ENCODE assay signal across 8 cellular contexts in the genomic region with DNA sequence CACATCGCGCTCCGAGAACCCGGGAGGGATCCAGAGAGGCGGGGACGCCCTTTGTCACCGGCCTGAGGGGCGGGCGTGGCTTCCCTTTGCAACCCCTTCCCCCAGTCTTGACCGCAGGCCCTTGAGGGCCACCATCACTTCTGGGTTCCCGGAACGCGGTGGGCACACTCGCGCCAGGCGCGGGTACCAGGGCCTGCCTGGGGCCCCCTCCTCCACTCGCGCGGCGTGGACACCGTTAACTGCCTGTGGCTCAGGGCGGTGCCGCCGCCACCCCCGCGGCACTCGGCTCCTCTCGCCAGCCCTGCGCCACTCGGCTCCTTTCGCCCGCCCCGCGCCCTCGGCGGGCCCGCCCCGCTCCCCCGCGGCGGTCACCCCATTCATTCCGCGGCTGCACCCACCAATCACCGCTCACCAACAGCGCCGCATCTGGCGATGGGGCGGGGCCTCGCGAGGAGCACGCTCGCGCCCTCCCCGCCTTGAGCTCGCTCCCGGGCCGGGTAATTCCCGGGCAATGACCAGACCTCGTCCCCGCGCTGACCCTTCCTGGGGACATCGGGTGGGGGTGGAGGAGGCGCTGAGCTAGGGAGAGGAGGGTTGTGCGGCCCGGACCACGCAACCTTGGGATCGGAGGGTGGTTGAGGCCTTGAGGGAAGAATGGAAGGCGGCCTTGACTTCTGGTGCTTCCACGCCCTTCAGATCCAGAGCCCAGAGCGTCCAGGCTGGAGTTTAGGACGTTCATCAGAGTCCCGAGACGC. TPM values are rescaled to one million over a fixed set of nuclear protein-coding genes. Genes with fewer than 3 reads are reported as not detected.
A peak's percentile ranks its signal among the peaks of the same experiment; 100 is the strongest.
DNase-seq lines count a peak whose midpoint lies in the region; ATAC-seq, FAIRE-seq and TF ChIP-seq lines count a peak whose summit lies in the region.

No MANE protein-coding gene starts in this region.

- H3K36me3 Mint-ChIP-seq in neural crest cell (ENCODE audit: low read depth): no peaks in the 10 kb centered on the region

- no peaks in the 10 kb centered on the region for H3K27me3 Mint-ChIP-seq in neural crest cell (ENCODE audit: low read depth)
- H3K27me3 Mint-ChIP-seq in stimulated activated naive CD8-positive, alpha-beta T cell treated with anti-CD3 and anti-CD28 coated beads, Interleukin-15, amount 100 ng/mL, for 72 hours: no peaks in the 10 kb centered on the region

- H3K4me3 Mint-ChIP-seq in neural crest cell: peak overlapping the region; percentile 86
- H3K4me3 Mint-ChIP-seq in stimulated activated naive CD8-positive, alpha-beta T cell treated with anti-CD3 and anti-CD28 coated beads, Interleukin-15, amount 100 ng/mL, for 72 hours: peak overlapping the region; percentile 88 to 99

- no peaks in the 10 kb centered on the region for H3K4me1 ChIP-seq in ES-I3 (ENCODE audit: insufficient read depth, low read length)

- H3K9me3 Mint-ChIP-seq in neural crest cell: no peaks in the 10 kb centered on the region
- no peaks in the 10 kb centered on the region for H3K9me3 Mint-ChIP-seq in stimulated activated naive CD8-positive, alpha-beta T cell treated with anti-CD3 and anti-CD28 coated beads, Interleukin-15, amount 100 ng/mL, for 72 hours

- DNase-seq in H54 (ENCODE audit: insufficient read length, low spot score) (peak; percentile 95), M059J (ENCODE audit: low read depth) (peak; percentile 98), fibroblast of villous mesenchyme (ENCODE audit: low read depth) (peak; percentile 96), neural crest cell (ENCODE audit: low read depth, low spot score) (peak; percentile 94)
- DNase-seq in activated gamma-delta T cell treated with anti-CD3 and anti-CD28 coated beads, Interleukin-2, amount 50 U/mL, for 16 hours (ENCODE audit: low read depth): peak; percentile 81
- DNase-seq in stimulated activated naive CD8-positive, alpha-beta T cell treated with anti-CD3 and anti-CD28 coated beads, Interleukin-15, amount 100 ng/mL, for 72 hours: peak; percentile 89 to 91

- H3K4me3 ChIP-seq in fibroblast of villous mesenchyme (ENCODE audit: low read depth, low read length): peak overlapping the region; percentile 63

- peaks cover 42% of the 10 kb centered on the region for H3K4me1 Mint-ChIP-seq in neural crest cell
- H3K4me1 Mint-ChIP-seq in stimulated activated naive CD8-positive, alpha-beta T cell treated with anti-CD3 and anti-CD28 coated beads, Interleukin-15, amount 100 ng/mL, for 72 hours: peaks cover 45% of the 10 kb centered on the region

- peak overlapping the region; percentile 71 for H3K9ac ChIP-seq in ES-I3 (ENCODE audit: low read depth, low read length)

- H3K36me3 ChIP-seq in ES-I3 (ENCODE audit: insufficient read depth, low read length): no peaks in the 10 kb centered on the region

- ATAC-seq in stimulated activated naive CD8-positive, alpha-beta T cell treated with anti-CD3 and anti-CD28 coated beads, Interleukin-15, amount 100 ng/mL, for 72 hours: peak; percentile 92

- peak; percentile 78 for FAIRE-seq in H54 (lab: Jason Lieb, UNC)

- 0 out of 2 replicates have a peak, but pooled peaks cover 2% of the 10 kb centered on the region for H3K9me3 ChIP-seq in ES-I3 (ENCODE audit: control insufficient read depth, insufficient read depth, low read length)

- peak overlapping the region; percentile 99 for H3K27ac Mint-ChIP-seq in neural crest cell (ENCODE audit: unreplicated experiment)
- peak overlapping the region; percentile 97 to 98 for H3K27ac Mint-ChIP-seq in stimulated activated naive CD8-positive, alpha-beta T cell treated with anti-CD3 and anti-CD28 coated beads, Interleukin-15, amount 100 ng/mL, for 72 hours

- TF ChIP-seq POLR2A in H54 (IDR thresholded peaks at IDR 0.05; ENCODE audit: low read depth, low read length) (peak; percentile 92), Raji (IDR thresholded peaks at IDR 0.05; ENCODE audit: insufficient read depth, low read depth, low read length) (peak; percentile 81)

- no peak for TF ChIP-seq CTCF in fibroblast of villous mesenchyme (IDR thresholded peaks at IDR 0.05; ENCODE audit: insufficient read depth, low read depth, low read length)
- no peak for TF ChIP-seq CTCF in neural crest cell (conservative IDR thresholded peaks at IDR 0.05)

RNA-seq across cellular contexts. Expression of gene ELOVL5, which starts 10.5 kb away (rescaled TPM):
- total RNA-seq in M059J (2014; rRNA removed; shearing (Covaris generic)): 149 and 190 TPM in 2 replicates
- total RNA-seq in fibroblast of villous mesenchyme: 78.0 and 118 TPM in 2 replicates
- 152 and 153 TPM in 2 replicates for total RNA-seq in neural crest cell

Comparison
In these comparisons a context has a peak if more than half of its experiments do, and no peak if none do; other contexts are left out.
1. Peak in every context shown above with its lines: DNase-seq, ATAC-seq and H3K4me3 ChIP-seq.